8 cellular contexts compared by ENCODE assay signal in the genomic region with DNA sequence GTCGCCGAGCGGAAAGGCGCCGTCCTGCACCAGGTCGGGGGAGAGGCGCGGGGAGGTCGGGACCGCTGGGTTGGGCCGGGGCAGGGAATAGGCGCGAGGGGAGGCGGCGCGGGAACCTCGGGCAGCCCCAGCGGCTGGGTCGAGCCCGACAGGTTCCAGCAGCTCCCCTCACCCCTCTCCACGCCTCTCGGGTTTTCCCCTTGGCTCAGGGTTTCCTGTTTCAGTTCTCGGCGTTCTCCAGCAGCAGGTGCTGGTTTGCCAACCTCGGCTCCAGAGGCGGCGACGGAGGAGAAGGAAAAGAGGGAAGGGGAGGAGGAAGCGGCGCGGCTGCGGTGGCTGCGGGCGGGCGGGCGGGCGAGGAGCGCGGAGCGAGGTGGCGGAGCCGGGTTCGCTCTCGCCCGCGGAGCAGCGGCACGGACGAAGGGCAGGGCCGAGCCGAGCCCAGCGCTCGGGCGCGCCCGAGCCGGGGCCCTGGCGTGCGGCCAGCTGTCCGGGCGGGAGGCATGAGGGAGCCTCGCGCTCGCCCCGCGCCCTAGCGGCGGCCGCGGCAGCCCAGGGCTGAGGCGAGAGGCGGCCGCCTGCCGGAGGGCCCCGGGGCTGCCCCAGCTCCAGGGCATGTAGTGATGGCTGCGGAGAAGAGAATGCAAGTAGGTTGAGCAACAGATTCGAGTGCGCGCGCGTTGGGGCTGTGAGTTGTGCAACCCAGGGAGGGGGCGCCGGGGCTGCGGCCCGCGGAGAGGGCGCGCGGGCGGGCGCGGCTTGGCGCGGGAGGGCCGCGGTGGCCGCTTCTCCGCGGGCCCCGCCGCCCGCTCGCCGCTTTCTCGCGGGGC. TPM values are rescaled to one million over a fixed set of nuclear protein-coding genes. Genes with fewer than 3 reads are reported as not detected.
DNase-seq lines count a peak whose midpoint lies in the region; ATAC-seq and TF ChIP-seq lines count a peak whose summit lies in the region.

A gene (plus strand): TSS at position 816 of the 830 bp plus-strand sequence. CDS start 20 bp downstream, outside the sequence.

- no peaks in the 10 kb centered on the region for H3K36me3 Mint-ChIP-seq in immature natural killer cell

- peaks cover 0 to 7% (median 0%) of the 10 kb centered on the region in 6 donors for H3K9me3 Mint-ChIP-seq in immature natural killer cell

- H3K4me2 ChIP-seq in skeletal muscle satellite cell (ENCODE audit: low read length): peak within 1 kb of the TSS; percentile 78

- peak; percentile 43 for TF ChIP-seq CTCF in cardiac fibroblast (IDR thresholded peaks at IDR 0.05; ENCODE audit: low read depth, low read length)

- peak within 1 kb of the TSS; percentile 57 to 77 (median 72) for H3K4me3 Mint-ChIP-seq in immature natural killer cell

- H3K4me1 Mint-ChIP-seq in immature natural killer cell: peaks cover 8 to 12% of the 10 kb centered on the region in 2 donors

- peak; percentile 50 for ATAC-seq in HG02610 (IDR thresholded peaks at IDR 0.05; ENCODE audit: unreplicated experiment)
- peak; percentile 85 for ATAC-seq in SK-N-SH treated with all-trans-retinoic acid at 6 μM for 48 hours

- no peaks in the 10 kb centered on the region for H3K27me3 ChIP-seq in skeletal muscle satellite cell (ENCODE audit: control insufficient read depth, insufficient read depth, low read length)

- peaks cover 3 to 26% (median 6%) of the 10 kb centered on the region in 3 donors for H3K27me3 Mint-ChIP-seq in immature natural killer cell (ENCODE audit: low read depth in 3 of 3)

- peak within 1 kb of the TSS; percentile 98 for H3K9ac ChIP-seq in skeletal muscle satellite cell (ENCODE audit: low read depth, low read length)

- peak within 1 kb of the TSS; percentile 69 to 71 for H3K4me3 ChIP-seq in cardiac fibroblast (replicated peaks in 1 of 2; ENCODE audit: low read depth in 2 of 2, low read length in 2 of 2)
- H3K4me3 ChIP-seq in skeletal muscle satellite cell (ENCODE audit: low read length): peak within 1 kb of the TSS; percentile 81

- H3K9me3 ChIP-seq in skeletal muscle satellite cell (replicated peaks; ENCODE audit: low read length): no peaks in the 10 kb centered on the region

- H3K4me1 ChIP-seq in skeletal muscle satellite cell (ENCODE audit: control insufficient read depth, insufficient read depth, low read length): peaks cover 42% of the 10 kb centered on the region

- peaks cover 11% of the 10 kb centered on the region for H3K36me3 ChIP-seq in skeletal muscle satellite cell (ENCODE audit: insufficient read depth, low read length)

- no peak within 1 kb of the TSS for H3K27ac Mint-ChIP-seq in immature natural killer cell

- peak; percentile 15 for DNase-seq in stimulated activated naive CD4-positive, alpha-beta T cell treated with Interleukin-2 at 50 U/mL for 16 hours (lab: John Stamatoyannopoulos, UW)
- DNase-seq in stimulated activated naive CD4-positive, alpha-beta T cell (lab: John Stamatoyannopoulos, UW): no peak
- peak; percentile 93 for DNase-seq in NCI-H1092 (lab: John Stamatoyannopoulos, UW)
- DNase-seq in cardiac fibroblast (ENCODE audit: low read depth in 2 of 2): peak; percentile 88 to 90
- DNase-seq in immature natural killer cell: peak; percentile 6 to 26 (median 22)

TF ChIP-seq in SK-N-SH treated with all-trans-retinoic acid at 6 μM for 48 hours, 23 proteins besides CTCF, POLR2A, EP300 and RAD21:
- TF ChIP-seq, protein P1, sequence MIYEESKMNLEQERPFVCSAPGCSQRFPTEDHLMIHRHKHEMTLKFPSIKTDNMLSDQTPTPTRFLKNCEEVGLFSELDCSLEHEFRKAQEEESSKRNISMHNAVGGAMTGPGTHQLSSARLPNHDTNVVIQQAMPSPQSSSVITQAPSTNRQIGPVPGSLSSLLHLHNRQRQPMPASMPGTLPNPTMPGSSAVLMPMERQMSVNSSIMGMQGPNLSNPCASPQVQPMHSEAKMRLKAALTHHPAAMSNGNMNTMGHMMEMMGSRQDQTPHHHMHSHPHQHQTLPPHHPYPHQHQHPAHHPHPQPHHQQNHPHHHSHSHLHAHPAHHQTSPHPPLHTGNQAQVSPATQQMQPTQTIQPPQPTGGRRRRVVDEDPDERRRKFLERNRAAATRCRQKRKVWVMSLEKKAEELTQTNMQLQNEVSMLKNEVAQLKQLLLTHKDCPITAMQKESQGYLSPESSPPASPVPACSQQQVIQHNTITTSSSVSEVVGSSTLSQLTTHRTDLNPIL (CRISPR knock-in tag; IDR thresholded peaks at IDR 0.05; ENCODE audit: low read depth): no peak
- TF ChIP-seq CSDC2 (CRISPR knock-in tag; IDR thresholded peaks at IDR 0.05): 0 out of 2 replicates have a peak, but pooled peaks have one; percentile 16

RNA-seq across cellular contexts. Expression of the gene that starts here (rescaled TPM):
- not detected for polyA plus RNA-seq in immature natural killer cell
- 17.9 and 18.0 TPM in 2 replicates for total RNA-seq in skeletal muscle satellite cell (2012; rRNA removed)

Comparison
In these comparisons a context has a peak if more than half of its experiments do, and no peak if none do; other contexts are left out.
1. DNase-seq: peak in stimulated activated naive CD4-positive, alpha-beta T cell treated with Interleukin-2 at 50 U/mL for 16 hours (single experiment), NCI-H1092 (single experiment) and cardiac fibroblast (2 of 2); none in stimulated activated naive CD4-positive, alpha-beta T cell (0 of 6).
2. Peak in DNase-seq in immature natural killer cell; RNA of the gene not detected or under 1 TPM.